10 cellular contexts compared by ENCODE assay signal in the genomic region with DNA sequence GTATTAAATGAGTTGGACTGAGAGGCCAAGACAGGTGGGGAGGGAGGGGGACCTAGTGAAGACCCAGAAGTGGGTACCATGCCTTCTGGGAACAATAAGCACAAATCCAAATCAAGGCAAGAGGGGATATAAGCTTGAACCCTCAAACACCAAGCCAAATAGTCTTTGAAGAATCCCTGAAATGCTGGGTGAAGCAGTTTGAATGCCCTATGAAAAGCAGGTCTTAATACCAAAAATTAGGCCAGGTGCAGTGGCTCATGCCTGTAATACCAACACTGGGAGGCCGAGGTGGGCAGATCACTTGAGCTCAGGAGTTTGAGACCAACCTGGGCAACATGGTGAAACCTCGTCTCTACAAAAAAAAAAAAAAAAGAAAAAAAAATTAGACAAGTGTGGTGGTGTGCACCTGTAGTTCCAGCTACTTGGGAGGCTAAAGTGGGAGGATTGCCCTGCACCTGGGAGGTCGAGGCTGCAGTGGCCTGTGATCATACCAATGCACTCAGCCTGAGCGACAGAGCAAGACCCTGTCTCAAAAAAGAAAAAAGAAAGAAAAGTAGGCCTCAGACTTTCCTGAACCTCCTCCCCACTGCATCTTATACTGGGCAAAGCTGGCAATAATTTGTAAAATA. TPM values are rescaled to one million over a fixed set of nuclear protein-coding genes. Genes with fewer than 3 reads are reported as not detected.
A peak's percentile ranks its signal among the peaks of the same experiment; 100 is the strongest.
DNase-seq lines count a peak whose midpoint lies in the region; ATAC-seq, FAIRE-seq and TF ChIP-seq lines count a peak whose summit lies in the region.
"Had no signal": no experiment of that assay in that cellular context is flagged by ENCODE, and none has a peak within 500 bp of the region (broad histone marks: within the 10 kb centered on the region; RNA-seq: fewer than 3 reads in every experiment).

No MANE protein-coding gene starts in this region.

- no peak overlapping the region for H3K4me2 ChIP-seq in neuronal stem cell (ENCODE audit: insufficient read depth, low read length, poor library complexity, severe bottlenecking)

- H3K27me3 Mint-ChIP-seq in activated CD4-positive, alpha-beta T cell treated with anti-CD3 and anti-CD28 coated beads for 36 hours: no peaks in the 10 kb centered on the region
- no peaks in the 10 kb centered on the region for H3K27me3 Mint-ChIP-seq in activated CD8-positive, alpha-beta T cell treated with anti-CD3 and anti-CD28 coated beads for 36 hours

- intact Hi-C loops in activated CD4-positive, alpha-beta T cell treated with anti-CD3 and anti-CD28 coated beads for 36 hours (cut with DNase I, micrococcal nuclease): no loop called here
- intact Hi-C loops in activated CD8-positive, alpha-beta T cell treated with anti-CD3 and anti-CD28 coated beads for 36 hours (cut with micrococcal nuclease): loop anchor here (2.0 kb wide), 1 partner anchor 42 kb away; no protein-coding TSS in a partner anchor

- no peak for DNase-seq in activated CD4-positive, alpha-beta T cell treated with anti-CD3 and anti-CD28 coated beads for 36 hours
- DNase-seq in activated CD4-positive, alpha-beta T cell treated with anti-CD3 and anti-CD28 coated beads for 4 hours: no peak
- no peak for DNase-seq in activated CD8-positive, alpha-beta T cell treated with anti-CD3 and anti-CD28 coated beads for 36 hours
- DNase-seq in substantia nigra (lab: John Stamatoyannopoulos, UW): no peak
- DNase-seq in neuronal stem cell (ENCODE audit: low spot score): no peak
- DNase-seq in GM12891 (ENCODE audit: insufficient read length, low spot score): no peak
- DNase-seq: KG1 had no signal

- no CpG with 5 or more reads among the region's 4 CpGs for WGBS in neuronal stem cell (ENCODE audit: extremely low coverage in 2 of 2, insufficient read length in 2 of 2, insufficient replicate concordance in 1 of 2), 2 donors

- no peak overlapping the region for H3K4ac ChIP-seq in neuronal stem cell (ENCODE audit: low read length)

- H3K27me3 ChIP-seq in iPS-18a (ENCODE audit: control insufficient read depth, insufficient read depth, low read length) (no peaks in the 10 kb centered on the region), neuronal stem cell (ENCODE audit: control insufficient read depth in 3 of 3, insufficient read depth in 3 of 3, low read depth in 1 of 3, low read length in 3 of 3) (no peaks in the 10 kb centered on the region)

- H3K4me3 Mint-ChIP-seq in activated CD4-positive, alpha-beta T cell treated with anti-CD3 and anti-CD28 coated beads for 36 hours: peak overlapping the region; percentile 100
- peak overlapping the region; percentile 99 for H3K4me3 Mint-ChIP-seq in activated CD8-positive, alpha-beta T cell treated with anti-CD3 and anti-CD28 coated beads for 36 hours

- no peak for ATAC-seq in activated CD4-positive, alpha-beta T cell treated with anti-CD3 and anti-CD28 coated beads for 36 hours
- no peak for ATAC-seq in activated CD8-positive, alpha-beta T cell treated with anti-CD3 and anti-CD28 coated beads for 36 hours
- no peak for ATAC-seq in HG03280 (IDR thresholded peaks at IDR 0.05; ENCODE audit: unreplicated experiment)
- ATAC-seq: A549 had no signal

- no peaks in the 10 kb centered on the region for H3K9me3 ChIP-seq in iPS-18a (ENCODE audit: control insufficient read depth, low read depth, low read length)
- H3K9me3 ChIP-seq in neuronal stem cell (replicated peaks in 1 of 2; ENCODE audit: control insufficient read depth in 2 of 2, insufficient read depth in 1 of 2, low read depth in 1 of 2, low read length in 2 of 2): no peaks in the 10 kb centered on the region
- H3K9me3 ChIP-seq: A549 had no signal

- H3K9ac ChIP-seq in iPS-18a (ENCODE audit: low read length) (no peak overlapping the region), neuronal stem cell (ENCODE audit: low read depth, low read length, poor library complexity) (no peak overlapping the region)

- H3K4me1 Mint-ChIP-seq in activated CD4-positive, alpha-beta T cell treated with anti-CD3 and anti-CD28 coated beads for 36 hours: peaks cover 50% of the 10 kb centered on the region
- H3K4me1 Mint-ChIP-seq in activated CD8-positive, alpha-beta T cell treated with anti-CD3 and anti-CD28 coated beads for 36 hours (ENCODE audit: low read depth): peaks cover 49% of the 10 kb centered on the region

- H4K91ac ChIP-seq in neuronal stem cell (ENCODE audit: low read depth, low read length, poor library complexity): no peak overlapping the region

- TF ChIP-seq CTCF in activated CD8-positive, alpha-beta T cell treated with anti-CD3 and anti-CD28 coated beads for 36 hours (IDR thresholded peaks at IDR 0.05): no peak

- H4K8ac ChIP-seq in neuronal stem cell (ENCODE audit: low read depth, low read length): no peak overlapping the region

- no peak overlapping the region for H2AFZ ChIP-seq in neuronal stem cell (ENCODE audit: low read length)

- H3K23ac ChIP-seq in neuronal stem cell (ENCODE audit: low read depth, low read length, poor library complexity): no peak overlapping the region

- H2BK120ac ChIP-seq in neuronal stem cell (ENCODE audit: low read depth, low read length): no peak overlapping the region

- H3K9me3 Mint-ChIP-seq in activated CD4-positive, alpha-beta T cell treated with anti-CD3 and anti-CD28 coated beads for 36 hours (ENCODE audit: low read depth): no peaks in the 10 kb centered on the region
- peaks cover 3% of the 10 kb centered on the region for H3K9me3 Mint-ChIP-seq in activated CD8-positive, alpha-beta T cell treated with anti-CD3 and anti-CD28 coated beads for 36 hours

- peak overlapping the region; percentile 100 for H3K27ac Mint-ChIP-seq in activated CD4-positive, alpha-beta T cell treated with anti-CD3 and anti-CD28 coated beads for 36 hours
- peak overlapping the region; percentile 98 for H3K27ac Mint-ChIP-seq in activated CD8-positive, alpha-beta T cell treated with anti-CD3 and anti-CD28 coated beads for 36 hours

- H3K27ac ChIP-seq in iPS-18a (ENCODE audit: low read length) (peak overlapping the region; percentile 16), substantia nigra (ENCODE audit: low read depth, low read length, poor library complexity, severe bottlenecking) (peak overlapping the region; percentile 23), neuronal stem cell (replicated peaks; ENCODE audit: low read length) (no peak overlapping the region)

- H2BK15ac ChIP-seq in neuronal stem cell (ENCODE audit: low read length): no peak overlapping the region

- no peak overlapping the region for H2BK5ac ChIP-seq in neuronal stem cell (ENCODE audit: low read length)

- H3K79me1 ChIP-seq in neuronal stem cell (ENCODE audit: low read depth, low read length): peaks cover 2% of the 10 kb centered on the region

- H2AK5ac ChIP-seq in neuronal stem cell (ENCODE audit: low read depth, low read length): no peak overlapping the region

- peaks cover 43% of the 10 kb centered on the region for H3K36me3 Mint-ChIP-seq in activated CD4-positive, alpha-beta T cell treated with anti-CD3 and anti-CD28 coated beads for 36 hours (ENCODE audit: low read depth)
- peaks cover 62% of the 10 kb centered on the region for H3K36me3 Mint-ChIP-seq in activated CD8-positive, alpha-beta T cell treated with anti-CD3 and anti-CD28 coated beads for 36 hours (ENCODE audit: low read depth)

- no peak overlapping the region for H3K18ac ChIP-seq in neuronal stem cell (ENCODE audit: low read length)

- no peak overlapping the region for H2BK12ac ChIP-seq in neuronal stem cell (ENCODE audit: low read length)

- FAIRE-seq in GM12891 (lab: Jason Lieb, UNC): no peak
- FAIRE-seq: A549 had no signal

- TF ChIP-seq POLR2A in GM12891 (IDR thresholded peaks at IDR 0.05; ENCODE audit: low read depth, low read length): no peak

- H3K14ac ChIP-seq in neuronal stem cell (ENCODE audit: low read length): no peak overlapping the region

- H3K4me3 ChIP-seq in iPS-18a (ENCODE audit: low read length): no peak overlapping the region
- no peak overlapping the region for H3K4me3 ChIP-seq in neuronal stem cell (ENCODE audit: low read length in 2 of 2)

- CTCF ChIA-PET in activated CD4-positive, alpha-beta T cell treated with anti-CD3 and anti-CD28 coated beads for 36 hours (lab: Charles Lee): interaction anchor here (0.6 to 2.0 kb wide), 7 partner anchors 13 to 50 kb away, joined by 3 to 9 read pairs (median 4); no protein-coding TSS in a partner anchor
- CTCF ChIA-PET in activated CD8-positive, alpha-beta T cell treated with anti-CD3 and anti-CD28 coated beads for 36 hours (lab: Charles Lee): interaction anchor here (1.1 to 15.2 kb wide), 5 partner anchors 14 to 47 kb away, joined by 3 to 215 read pairs (median 7); no protein-coding TSS in a partner anchor

- POLR2A ChIA-PET in activated CD4-positive, alpha-beta T cell treated with anti-CD3 and anti-CD28 coated beads for 36 hours (lab: Charles Lee): interaction anchor here (1.2 to 1.9 kb wide), 3 partner anchors 14 to 49 kb away, joined by 3 to 6 read pairs (median 4); no protein-coding TSS in a partner anchor
- POLR2A ChIA-PET in activated CD8-positive, alpha-beta T cell treated with anti-CD3 and anti-CD28 coated beads for 36 hours (lab: Charles Lee): interaction anchor here (1.2 to 28.8 kb wide), 6 partner anchors 10 to 100 kb away, joined by 3 to 955 read pairs (median 10); a partner anchor contains a TSS

- H3K36me3 ChIP-seq in iPS-18a (ENCODE audit: control insufficient read depth, low read depth, low read length) (peaks cover 11% of the 10 kb centered on the region), neuronal stem cell (replicated peaks in 1 of 2; ENCODE audit: control insufficient read depth in 2 of 2, insufficient read depth in 2 of 2, low read length in 2 of 2) (peaks cover 6 to 30% of the 10 kb centered on the region in 2 donors)

- H3K4me1 ChIP-seq in iPS-18a (ENCODE audit: control insufficient read depth, low read depth, low read length) (peaks cover 13% of the 10 kb centered on the region), neuronal stem cell (ENCODE audit: control insufficient read depth in 2 of 2, insufficient read depth in 1 of 2, low read depth in 1 of 2, low read length in 2 of 2) (peaks cover 5 to 10% of the 10 kb centered on the region in 2 donors)

TF ChIP-seq in GM12891, 5 proteins besides CTCF, POLR2A, EP300 and RAD21:
- TF ChIP-seq PAX5 (IDR thresholded peaks at IDR 0.05; ENCODE audit: insufficient read depth, low read length, severe bottlenecking): no peak
- TF ChIP-seq POU2F2 (IDR thresholded peaks at IDR 0.05; ENCODE audit: low read depth, low read length): no peak
- no peak for TF ChIP-seq POLR2AphosphoS5 (IDR thresholded peaks at IDR 0.05; ENCODE audit: low read depth, low read length)
- no peak for TF ChIP-seq SPI1 (IDR thresholded peaks at IDR 0.05; ENCODE audit: low read depth, low read length)
- TF ChIP-seq TAF1 (IDR thresholded peaks at IDR 0.05; ENCODE audit: low read depth, low read length): no peak

RNA-seq across cellular contexts. Expression of a gene that starts 3.5 kb away (rescaled TPM):
- total RNA-seq in activated CD4-positive, alpha-beta T cell treated with anti-CD3 and anti-CD28 coated beads for 36 hours: 100 to 1,000 TPM; 417 to 450 TPM
- 100 to 1,000 TPM; 470 to 489 TPM for total RNA-seq in activated CD8-positive, alpha-beta T cell treated with anti-CD3 and anti-CD28 coated beads for 36 hours
- polyA plus RNA-seq in neuronal stem cell (2013, experiment 1 of 2): 359 TPM
- 357 TPM for polyA plus RNA-seq in neuronal stem cell (2013, experiment 2 of 2)
- 235 TPM for polyA plus RNA-seq in GM12891 (2012; ENCODE audit: low read depth, missing spikeins)
